In genomic region chr22:42863349-42863911, GRCh38 we compare ENCODE assay signal across 8 cellular contexts. TPM values are rescaled to one million over a fixed set of nuclear protein-coding genes. Genes with fewer than 3 reads are reported as not detected.
DNase-seq lines count a peak whose midpoint lies in the region; ATAC-seq, FAIRE-seq and TF ChIP-seq lines count a peak whose summit lies in the region.

No MANE protein-coding gene starts in this region.

- DNase-seq in GM12865 (ENCODE audit: low read depth) (peak; percentile 43), OCI-M1 (lab: John Stamatoyannopoulos, UW) (peak; percentile 42), K562 (ENCODE audit: extremely low read depth in 1 of 4, low spot score in 3 of 4) (no peak), amniotic stem cell (lab: John Stamatoyannopoulos, UW) (no peak), heart right ventricle (no peak), caudate nucleus (lab: John Stamatoyannopoulos, UW) (no peak)
- peak; percentile 55 for DNase-seq in stimulated activated CD4-positive, alpha-beta T cell treated with anti-CD3 and anti-CD28 coated beads, Interleukin-15, amount 100 ng/mL, for 24 hours
- no peak for DNase-seq in NK-92 treated with Interleukin-12 subunit alpha and Interleukin-12 subunit beta, amount 100 ng/mL, for 24 hours (lab: John Stamatoyannopoulos, UW)

- H3K9me3 ChIP-seq in K562 (replicated peaks; ENCODE audit: control insufficient read depth, insufficient read depth, low read depth, low read length): no peaks in the 10 kb centered on the region
- H3K9me3 ChIP-seq in heart right ventricle: no peaks in the 10 kb centered on the region

- H3K36me3 ChIP-seq in K562 (ENCODE audit: control insufficient read depth, insufficient read depth, low read length) (no peaks in the 10 kb centered on the region), heart right ventricle (no peaks in the 10 kb centered on the region)

- TF ChIP-seq EP300 in K562 (IDR thresholded peaks at IDR 0.05; ENCODE audit: low read length): no peak

- WGBS in K562 (ENCODE audit: insufficient coverage, low coverage, missing lambda C conversion rate): 7% methylated on average over 3 of the region's 4 CpGs
- WGBS in heart right ventricle, 2 donors: 76 to 89% methylated on average over 4 of the region's 4 CpGs

- no peak for TF ChIP-seq CTCF in GM12865 (IDR thresholded peaks at IDR 0.05; ENCODE audit: insufficient read depth, low read depth, low read length, missing control alignments)
- TF ChIP-seq CTCF in K562 (IDR thresholded peaks at IDR 0.05 in 2 of 3, conservative IDR thresholded peaks at IDR 0.05 in 1 of 3; ENCODE audit: insufficient read depth in 2 of 3, low read depth in 1 of 3, low read length in 3 of 3): no peak
- TF ChIP-seq CTCF in heart right ventricle (IDR thresholded peaks at IDR 0.05): no peak

- ATAC-seq in K562 (no peak), heart right ventricle (no peak)

- no peaks in the 10 kb centered on the region for H4K20me1 ChIP-seq in K562 (replicated peaks; ENCODE audit: control insufficient read depth, insufficient read depth, low read length)

- in situ Hi-C loops in K562 (cut with MboI): no loop called here

- no peak for TF ChIP-seq RAD21 in K562 (CRISPR knock-in tag; conservative IDR thresholded peaks at IDR 0.05 in 1 of 2, IDR thresholded peaks at IDR 0.05 in 1 of 2)

- no peak overlapping the region for H3K9ac ChIP-seq in K562 (ENCODE audit: insufficient read depth in 1 of 2, low read depth in 2 of 2, low read length in 2 of 2)

- H3K4me1 ChIP-seq in K562 (replicated peaks in 1 of 2; ENCODE audit: control insufficient read depth in 2 of 2, insufficient read depth in 2 of 2, low read length in 2 of 2) (no peaks in the 10 kb centered on the region), heart right ventricle (peaks cover under 1 to 23% (median 4%) of the 10 kb centered on the region in 9 donors)

- no peak overlapping the region for H2AFZ ChIP-seq in K562 (ENCODE audit: low read depth, low read length)

- TF ChIP-seq POLR2A in K562 (conservative IDR thresholded peaks at IDR 0.05): no peak

- POLR2A ChIA-PET in K562 (lab: Yijun Ruan, JAX): no interaction called here

- no peak overlapping the region for H3K27ac ChIP-seq in K562 (ENCODE audit: extremely low read depth, low read depth, low read length)
- H3K27ac ChIP-seq in heart right ventricle: peak overlapping the region in 1 of 10 donors; percentile 0
- H3K27ac ChIP-seq in caudate nucleus (ENCODE audit: low read depth, low read length): no peak overlapping the region

- intact Hi-C loops in K562 (cut with micrococcal nuclease): no loop called here
- intact Hi-C loops in heart right ventricle (cut with DNase I): loop anchor here in 4 of 10 donors (10.0 kb wide), 3 partner anchors 101 to 221 kb away; partner anchors contain the start of gene TTLL1 (in 1 of the 4)

- H3K4me3 ChIP-seq in GM12865 (ENCODE audit: low read depth, low read length) (no peak overlapping the region), K562 (no peak overlapping the region), heart right ventricle (no peak overlapping the region)

- no TSS peak for BruUV-seq in K562 (replicated peaks; lab: Mats Ljungman, UMichigan)

- no peak overlapping the region for H3K4me2 ChIP-seq in K562 (ENCODE audit: insufficient read depth, low read length)

- CTCF ChIA-PET in K562 (lab: Yijun Ruan, JAX; ENCODE audit: low intra/inter-chr PET ratio): no interaction called here

- H3K79me2 ChIP-seq in K562 (ENCODE audit: control insufficient read depth, insufficient read depth, low read length): no peaks in the 10 kb centered on the region

- H3K27me3 ChIP-seq in K562 (ENCODE audit: control insufficient read depth in 2 of 2, insufficient read depth in 2 of 2, low read length in 2 of 2) (no peaks in the 10 kb centered on the region), heart right ventricle (no peaks in the 10 kb centered on the region)

- peaks cover 3% of the 10 kb centered on the region for H3K9me1 ChIP-seq in K562 (ENCODE audit: control insufficient read depth, insufficient read depth, low read length)

- FAIRE-seq in K562 (lab: Jason Lieb, UNC): no peak

TF ChIP-seq in K562, 482 proteins besides CTCF, POLR2A, EP300 and RAD21:
- TF ChIP-seq SMARCE1 (IDR thresholded peaks at IDR 0.05): 0 out of 2 replicates have a peak, but pooled peaks have one; percentile 32
- TF ChIP-seq ATF3 (IDR thresholded peaks at IDR 0.05): peak; percentile 45
- TF ChIP-seq ATF3 (CRISPR knock-in tag; conservative IDR thresholded peaks at IDR 0.05): no peak
- no peak for TF ChIP-seq MCM5 (IDR thresholded peaks at IDR 0.05; ENCODE audit: low read depth)

RNA-seq across cellular contexts. Expression of gene ARFGAP3, which starts 6.4 kb away (rescaled TPM):
- 20.5 and 26.2 TPM in 2 replicates for total RNA-seq in K562 (2011; cell fraction: chromatin; rRNA removed; ENCODE audit: low replicate concordance)
- total RNA-seq in K562 (2011; cell fraction: nucleolus; rRNA removed): 15.8 and 18.3 TPM in 2 replicates
- total RNA-seq in K562 (2011; cell fraction: nucleoplasm; rRNA removed): 17.1 and 19.2 TPM in 2 replicates
- total RNA-seq in K562 (2014; rRNA removed) (14.2 and 16.9 TPM in 2 replicates), K562 (2014; rRNA removed; fragmentation: Illumina TruSeq; extraction: Trizol) (23.0 and 24.9 TPM in 2 replicates), K562 (2015; rRNA removed; fragmentation: Illumina TruSeq; extraction: Trizol) (19.3 and 19.5 TPM in 2 replicates), K562 (2021) (17.1 and 18.2 TPM in 2 replicates), heart right ventricle (10 to 100 TPM; 10.6 to 29.4 (median 23.2) TPM)
- polyA plus RNA-seq in K562 (2011; rRNA removed) (26.5 and 27.6 TPM in 2 replicates), K562 (2014; fragmentation: Illumina TruSeq; extraction: Trizol) (18.4 and 22.0 TPM in 2 replicates), K562 (2014; fragmentation: Nextera tagmentation; extraction: Ambion mirVana) (10 to 100 TPM; 25.5 to 31.9 TPM), K562 (2014; rRNA removed) (20.1 and 22.7 TPM in 2 replicates), heart right ventricle (10 to 100 TPM; 21.9 to 24.4 TPM)
- polyA plus RNA-seq in K562 (2011; cell fraction: cytosol; rRNA removed): 14.9 and 21.7 TPM in 2 replicates
- polyA plus RNA-seq in K562 (2011; cell fraction: nucleus; rRNA removed): 14.5 and 18.6 TPM in 2 replicates
- polyA plus RNA-seq in K562 (2012): 17.4 and 27.0 TPM in 2 replicates
- polyA minus RNA-seq in K562 (2011; rRNA and poly(A)+ RNA removed): 27.1 and 29.5 TPM in 2 replicates
- polyA minus RNA-seq in K562 (2011; cell fraction: cytosol; rRNA and poly(A)+ RNA removed): 13.4 and 20.8 TPM in 2 replicates
- 7.0 and 15.8 TPM in 2 replicates for polyA minus RNA-seq in K562 (2011; cell fraction: nucleus; rRNA and poly(A)+ RNA removed)

Comparison
In these comparisons a context has a peak if more than half of its experiments do, and no peak if none do; other contexts are left out.
1. DNase-seq: peak in GM12865 (single experiment), OCI-M1 (single experiment) and stimulated activated CD4-positive, alpha-beta T cell treated with anti-CD3 and anti-CD28 coated beads, Interleukin-15, amount 100 ng/mL, for 24 hours (single experiment); none in K562 (0 of 4), amniotic stem cell (single experiment), heart right ventricle (0 of 2), NK-92 treated with Interleukin-12 subunit alpha and Interleukin-12 subunit beta, amount 100 ng/mL, for 24 hours (single experiment) and caudate nucleus (0 of 61).